In genomic region chr19:48351341-48351752, GRCh38 we compare ENCODE assay signal across 1 cellular context.
TF ChIP-seq lines count a peak whose summit lies in the region.

No MANE protein-coding gene starts in this region.

TF ChIP-seq in K562, 482 proteins besides CTCF, POLR2A, EP300 and RAD21 (continued from another document and continues in another):
- TF ChIP-seq E2F8 (IDR thresholded peaks at IDR 0.05; ENCODE audit: low read depth, partially characterized antibody): peak; percentile 37
- no peak for TF ChIP-seq STAT6 (CRISPR knock-in tag; IDR thresholded peaks at IDR 0.05)
- TF ChIP-seq, protein P1, sequence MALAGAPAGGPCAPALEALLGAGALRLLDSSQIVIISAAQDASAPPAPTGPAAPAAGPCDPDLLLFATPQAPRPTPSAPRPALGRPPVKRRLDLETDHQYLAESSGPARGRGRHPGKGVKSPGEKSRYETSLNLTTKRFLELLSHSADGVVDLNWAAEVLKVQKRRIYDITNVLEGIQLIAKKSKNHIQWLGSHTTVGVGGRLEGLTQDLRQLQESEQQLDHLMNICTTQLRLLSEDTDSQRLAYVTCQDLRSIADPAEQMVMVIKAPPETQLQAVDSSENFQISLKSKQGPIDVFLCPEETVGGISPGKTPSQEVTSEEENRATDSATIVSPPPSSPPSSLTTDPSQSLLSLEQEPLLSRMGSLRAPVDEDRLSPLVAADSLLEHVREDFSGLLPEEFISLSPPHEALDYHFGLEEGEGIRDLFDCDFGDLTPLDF (CRISPR knock-in tag; IDR thresholded peaks at IDR 0.05): no peak
- 0 out of 2 replicates have a peak, but pooled peaks have one; percentile 18 for TF ChIP-seq RB1 (IDR thresholded peaks at IDR 0.05; ENCODE audit: low read depth)
- no peak for TF ChIP-seq TBL1XR1 (IDR thresholded peaks at IDR 0.05; ENCODE audit: low read length in 2 of 2)
- TF ChIP-seq, protein P2, sequence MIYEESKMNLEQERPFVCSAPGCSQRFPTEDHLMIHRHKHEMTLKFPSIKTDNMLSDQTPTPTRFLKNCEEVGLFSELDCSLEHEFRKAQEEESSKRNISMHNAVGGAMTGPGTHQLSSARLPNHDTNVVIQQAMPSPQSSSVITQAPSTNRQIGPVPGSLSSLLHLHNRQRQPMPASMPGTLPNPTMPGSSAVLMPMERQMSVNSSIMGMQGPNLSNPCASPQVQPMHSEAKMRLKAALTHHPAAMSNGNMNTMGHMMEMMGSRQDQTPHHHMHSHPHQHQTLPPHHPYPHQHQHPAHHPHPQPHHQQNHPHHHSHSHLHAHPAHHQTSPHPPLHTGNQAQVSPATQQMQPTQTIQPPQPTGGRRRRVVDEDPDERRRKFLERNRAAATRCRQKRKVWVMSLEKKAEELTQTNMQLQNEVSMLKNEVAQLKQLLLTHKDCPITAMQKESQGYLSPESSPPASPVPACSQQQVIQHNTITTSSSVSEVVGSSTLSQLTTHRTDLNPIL (CRISPR knock-in tag; IDR thresholded peaks at IDR 0.05): no peak
- TF ChIP-seq ADNP (tag; IDR thresholded peaks at IDR 0.05): peak; percentile 87
- TF ChIP-seq PPARD (CRISPR knock-in tag; IDR thresholded peaks at IDR 0.05): no peak
- no peak for TF ChIP-seq CAMTA2 (CRISPR knock-in tag; conservative IDR thresholded peaks at IDR 0.05)
- TF ChIP-seq TBP (optimal IDR thresholded peaks at IDR 0.05; ENCODE audit: low read depth, low read length): peak; percentile 24
- TF ChIP-seq SMARCA5 (IDR thresholded peaks at IDR 0.05): peak; percentile 100
- TF ChIP-seq TRIM24 (IDR thresholded peaks at IDR 0.05): peak in 1 of 2 experiments; percentile 31; a peak in 1 of 4 replicates
- TF ChIP-seq AFF1 (IDR thresholded peaks at IDR 0.05; ENCODE audit: low read depth in 1 of 2, partially characterized antibody in 2 of 2): no peak
- TF ChIP-seq NKRF (IDR thresholded peaks at IDR 0.05; ENCODE audit: borderline replicate concordance): 0 out of 2 replicates have a peak, but pooled peaks have one; percentile 39
- TF ChIP-seq CREB1 (IDR thresholded peaks at IDR 0.05): no peak
- TF ChIP-seq CREB1 (CRISPR knock-in tag; IDR thresholded peaks at IDR 0.05): no peak
- TF ChIP-seq HDAC1 (IDR thresholded peaks at IDR 0.05): peak in 1 of 2 experiments; percentile 69; a peak in 1 of 4 replicates
- TF ChIP-seq KLF16 (IDR thresholded peaks at IDR 0.05): peak; percentile 37; the same call in 1 of the 2 replicates
- peak in 1 of 3 experiments; percentile 28 for TF ChIP-seq YY1 (IDR thresholded peaks at IDR 0.05; ENCODE audit: borderline replicate concordance in 1 of 3, control insufficient read depth in 1 of 3, extremely low read depth in 1 of 3, insufficient read depth in 3 of 3, insufficient read length in 1 of 3, insufficient replicate concordance in 2 of 3, low read depth in 1 of 3, low read length in 2 of 3)
- peak; percentile 79 for TF ChIP-seq CTCFL (IDR thresholded peaks at IDR 0.05; ENCODE audit: borderline replicate concordance, insufficient read depth, low read depth, low read length, poor library complexity, severe bottlenecking)
- TF ChIP-seq RBM25 (IDR thresholded peaks at IDR 0.05; ENCODE audit: low read depth, low read length, severe bottlenecking): peak; percentile 97
- TF ChIP-seq ZNF707 (CRISPR knock-in tag; conservative IDR thresholded peaks at IDR 0.05): no peak
- TF ChIP-seq PHF21A (IDR thresholded peaks at IDR 0.05; ENCODE audit: borderline replicate concordance, low read depth): no peak
- no peak for TF ChIP-seq BACH1 (tag; IDR thresholded peaks at IDR 0.05)
- TF ChIP-seq, protein P3, sequence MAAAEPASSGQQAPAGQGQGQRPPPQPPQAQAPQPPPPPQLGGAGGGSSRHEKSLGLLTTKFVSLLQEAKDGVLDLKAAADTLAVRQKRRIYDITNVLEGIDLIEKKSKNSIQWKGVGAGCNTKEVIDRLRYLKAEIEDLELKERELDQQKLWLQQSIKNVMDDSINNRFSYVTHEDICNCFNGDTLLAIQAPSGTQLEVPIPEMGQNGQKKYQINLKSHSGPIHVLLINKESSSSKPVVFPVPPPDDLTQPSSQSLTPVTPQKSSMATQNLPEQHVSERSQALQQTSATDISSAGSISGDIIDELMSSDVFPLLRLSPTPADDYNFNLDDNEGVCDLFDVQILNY (CRISPR knock-in tag; IDR thresholded peaks at IDR 0.05): no peak
- TF ChIP-seq ZNF778 (CRISPR knock-in tag; IDR thresholded peaks at IDR 0.05): no peak
- TF ChIP-seq ARNT (IDR thresholded peaks at IDR 0.05): 0 out of 4 replicates have a peak, but pooled peaks of 1 of the 2 experiments have one; percentile 65
- TF ChIP-seq DMBX1 (CRISPR knock-in tag; IDR thresholded peaks at IDR 0.05; ENCODE audit: borderline replicate concordance): no peak
- TF ChIP-seq ZNF217 (CRISPR knock-in tag; IDR thresholded peaks at IDR 0.05): no peak
- TF ChIP-seq ZNF507 (tag; conservative IDR thresholded peaks at IDR 0.05): no peak
- TF ChIP-seq CHD4 (IDR thresholded peaks at IDR 0.05; ENCODE audit: insufficient read depth, insufficient replicate concordance, low read depth, low read length, poor library complexity, severe bottlenecking): peak; percentile 88
- TF ChIP-seq MED1 (CRISPR knock-in tag; IDR thresholded peaks at IDR 0.05; ENCODE audit: borderline replicate concordance): no peak
- TF ChIP-seq ID3 (CRISPR knock-in tag; IDR thresholded peaks at IDR 0.05): no peak
- peak; percentile 43; the same call in 1 of the 2 replicates for TF ChIP-seq ID3 (tag; IDR thresholded peaks at IDR 0.05)
- TF ChIP-seq ETS2 (tag; IDR thresholded peaks at IDR 0.05; ENCODE audit: borderline replicate concordance, poor library complexity, severe bottlenecking): no peak
- no peak for TF ChIP-seq TSC22D4 (tag; IDR thresholded peaks at IDR 0.05)
- TF ChIP-seq SP2 (IDR thresholded peaks at IDR 0.05; ENCODE audit: extremely low read depth, low read depth, low read length, poor library complexity, severe bottlenecking): no peak
- TF ChIP-seq POLR2H (tag; IDR thresholded peaks at IDR 0.05; ENCODE audit: low read depth): no peak
- peak; percentile 16; the same call in 1 of the 2 replicates for TF ChIP-seq C11orf30 (IDR thresholded peaks at IDR 0.05; ENCODE audit: low read depth)
- peak; percentile 95 to 97 for TF ChIP-seq KDM1A (IDR thresholded peaks at IDR 0.05)
- no peak for TF ChIP-seq JUNB (CRISPR knock-in tag; conservative IDR thresholded peaks at IDR 0.05)
- TF ChIP-seq LARP7 (IDR thresholded peaks at IDR 0.05): no peak
- TF ChIP-seq ZNF77 (CRISPR knock-in tag; IDR thresholded peaks at IDR 0.05): no peak
- TF ChIP-seq HNRNPUL1 (IDR thresholded peaks at IDR 0.05; ENCODE audit: low read length): no peak
- TF ChIP-seq DACH1 (IDR thresholded peaks at IDR 0.05; ENCODE audit: partially characterized antibody): peak; percentile 38
- peak; percentile 21 to 73; a peak in 2 of 4 replicates for TF ChIP-seq MAZ (CRISPR knock-in tag; conservative IDR thresholded peaks at IDR 0.05 in 1 of 2, IDR thresholded peaks at IDR 0.05 in 1 of 2)
- no peak for TF ChIP-seq SIRT6 (IDR thresholded peaks at IDR 0.05; ENCODE audit: low read depth, low read length)
